11 cellular contexts compared by ENCODE assay signal in the genomic region with DNA sequence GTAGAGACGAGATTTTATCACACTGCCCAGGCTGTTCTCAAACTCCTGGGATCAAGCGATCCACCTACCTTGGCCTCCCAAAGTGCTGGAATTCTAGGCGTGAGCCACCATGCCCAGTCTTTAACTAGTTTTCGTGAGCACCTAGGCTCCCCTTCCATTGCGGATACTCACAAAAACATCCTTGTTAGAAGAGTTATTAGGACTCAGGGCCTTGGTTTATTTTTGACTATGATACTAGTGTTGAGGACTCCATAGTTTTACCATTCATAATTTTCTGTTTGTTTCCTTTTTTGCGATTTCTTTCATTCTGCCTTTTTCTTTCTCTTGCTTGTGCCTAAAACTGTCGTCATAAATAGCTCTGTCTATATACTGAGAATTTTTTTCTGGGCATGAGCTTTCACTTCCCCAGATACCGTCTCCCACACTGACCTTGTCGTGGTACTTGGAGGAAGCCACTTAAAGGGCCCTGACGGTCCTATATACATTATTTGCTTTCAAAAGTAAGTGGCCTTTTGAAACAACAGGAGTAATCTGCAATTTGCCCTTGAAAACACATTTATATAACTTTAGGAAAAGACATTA. TPM values are rescaled to one million over a fixed set of nuclear protein-coding genes. Genes with fewer than 3 reads are reported as not detected.
DNase-seq lines count a peak whose midpoint lies in the region; ATAC-seq and TF ChIP-seq lines count a peak whose summit lies in the region.
"Had no signal": no experiment of that assay in that cellular context is flagged by ENCODE, and none has a peak within 500 bp of the region (broad histone marks: within the 10 kb centered on the region; RNA-seq: fewer than 3 reads in every experiment).

No MANE protein-coding gene starts in this region.

- no peaks in the 10 kb centered on the region for H3K4me1 ChIP-seq in psoas muscle

- no peaks in the 10 kb centered on the region for H3K36me3 ChIP-seq in psoas muscle (ENCODE audit: insufficient read depth in 1 of 2, low read depth in 1 of 2)

- ATAC-seq in HG02870 (IDR thresholded peaks at IDR 0.05; ENCODE audit: unreplicated experiment) = peak; percentile 88
- peak; percentile 99 for ATAC-seq in stimulated activated naive B cell treated with anti-CD40 and anti-IgM and Interleukin-4, amounts not matched to agents 10 μg/mL and 1 μg/mL and 100 μg/mL, for 72 hours (replicated peaks)
- no peak for ATAC-seq in psoas muscle
- ATAC-seq: A549; activated CD8-positive, alpha-beta T cell treated with anti-CD3 and anti-CD28 coated beads, Interleukin-2, amount 10 ng/mL, durations not matched to agents 7 days and 5 days; HCT116 had no signal

- H3K9me3 ChIP-seq in psoas muscle = no peaks in the 10 kb centered on the region
- H3K9me3 ChIP-seq: A549 had no signal

- H3K4me3 Mint-ChIP-seq in stimulated activated naive B cell treated with anti-CD40 and anti-IgM and Interleukin-4, amounts not matched to agents 10 μg/mL and 1 μg/mL and 100 μg/mL, for 72 hours = peak overlapping the region; percentile 1 to 18
- H3K4me3 Mint-ChIP-seq: activated CD8-positive, alpha-beta T cell treated with anti-CD3 and anti-CD28 coated beads, Interleukin-2, amount 10 ng/mL, durations not matched to agents 7 days and 5 days had no signal

- WGBS in psoas muscle, 3 donors = 62 to 70% (median 68%) methylated on average over 10 of the region's 10 CpGs

- no peaks in the 10 kb centered on the region for H3K36me3 Mint-ChIP-seq in stimulated activated naive B cell treated with anti-CD40 and anti-IgM and Interleukin-4, amounts not matched to agents 10 μg/mL and 1 μg/mL and 100 μg/mL, for 72 hours

- H3K9me3 Mint-ChIP-seq in stimulated activated naive B cell treated with anti-CD40 and anti-IgM and Interleukin-4, amounts not matched to agents 10 μg/mL and 1 μg/mL and 100 μg/mL, for 72 hours = no peaks in the 10 kb centered on the region

- H3K27me3 Mint-ChIP-seq in stimulated activated naive B cell treated with anti-CD40 and anti-IgM and Interleukin-4, amounts not matched to agents 10 μg/mL and 1 μg/mL and 100 μg/mL, for 72 hours = peaks cover 31 to 33% of the 10 kb centered on the region in 2 donors

- peaks cover 0 to 24% (median 2%) of the 10 kb centered on the region in 3 donors for H3K27me3 ChIP-seq in psoas muscle (ENCODE audit: insufficient read depth in 3 of 3, low read length in 2 of 3)

- H3K27ac ChIP-seq in psoas muscle = no peak overlapping the region
- H3K27ac ChIP-seq: A549 had no signal

- H3K4me3 ChIP-seq in psoas muscle = no peak overlapping the region
- H3K4me3 ChIP-seq: A549 had no signal

- intact Hi-C loops in psoas muscle (cut with DNase I) = no loop called here

- no peak overlapping the region for H3K27ac Mint-ChIP-seq in stimulated activated naive B cell treated with anti-CD40 and anti-IgM and Interleukin-4, amounts not matched to agents 10 μg/mL and 1 μg/mL and 100 μg/mL, for 72 hours
- H3K27ac Mint-ChIP-seq: activated CD8-positive, alpha-beta T cell treated with anti-CD3 and anti-CD28 coated beads, Interleukin-2, amount 10 ng/mL, durations not matched to agents 7 days and 5 days had no signal

- H3K4me1 Mint-ChIP-seq in stimulated activated naive B cell treated with anti-CD40 and anti-IgM and Interleukin-4, amounts not matched to agents 10 μg/mL and 1 μg/mL and 100 μg/mL, for 72 hours = peaks cover 10 to 19% of the 10 kb centered on the region in 2 donors

- TF ChIP-seq CTCF in psoas muscle (IDR thresholded peaks at IDR 0.05) = no peak

- DNase-seq in SKM-1 treated with dmso at 0.1 percent for 144 hours (lab: John Stamatoyannopoulos, UW; ENCODE audit: unreplicated experiment) (peak; percentile 40), SKM-1 (lab: John Stamatoyannopoulos, UW; ENCODE audit: unreplicated experiment) (no peak), NOMO-1 treated with dmso at 0.1 percent for 144 hours (lab: John Stamatoyannopoulos, UW; ENCODE audit: unreplicated experiment) (peak; percentile 59), NCI-H2196 treated with DMSO at 0.1 percent for 48 hours (lab: John Stamatoyannopoulos, UW; ENCODE audit: unreplicated experiment) (no peak), D341Med (ENCODE audit: low spot score) (no peak), psoas muscle (no peak)
- no peak for DNase-seq in stimulated activated naive B cell treated with anti-CD40 and anti-IgM and Interleukin-4, amounts not matched to agents 10 μg/mL and 1 μg/mL and 100 μg/mL, for 72 hours
- DNase-seq: activated CD8-positive, alpha-beta T cell treated with anti-CD3 and anti-CD28 coated beads, Interleukin-2, amount 10 ng/mL, durations not matched to agents 7 days and 5 days had no signal

RNA-seq across cellular contexts. Expression of gene F2R, which starts 5.2 kb away (rescaled TPM):
- total RNA-seq in psoas muscle = 1 to 10 TPM; 1.3 to 3.5 (median 1.9) TPM
- 1 to 10 TPM; 1.1 to 2.3 (median 2.0) TPM for polyA plus RNA-seq in psoas muscle

Comparison
In these comparisons a context has a peak if more than half of its experiments do, and no peak if none do; other contexts are left out.
1. DNase-seq: peak in SKM-1 treated with dmso at 0.1 percent for 144 hours (single experiment) and NOMO-1 treated with dmso at 0.1 percent for 144 hours (single experiment); none in SKM-1 (single experiment), stimulated activated naive B cell treated with anti-CD40 and anti-IgM and Interleukin-4, amounts not matched to agents 10 μg/mL and 1 μg/mL and 100 μg/mL, for 72 hours (single experiment), NCI-H2196 treated with DMSO at 0.1 percent for 48 hours (single experiment), D341Med (single experiment) and psoas muscle (0 of 2).
2. ATAC-seq: peak in HG02870 (single experiment) and stimulated activated naive B cell treated with anti-CD40 and anti-IgM and Interleukin-4, amounts not matched to agents 10 μg/mL and 1 μg/mL and 100 μg/mL, for 72 hours (2 of 2); none in psoas muscle (0 of 4).